ENCODE assay signal across 12 cellular contexts in the genomic region with DNA sequence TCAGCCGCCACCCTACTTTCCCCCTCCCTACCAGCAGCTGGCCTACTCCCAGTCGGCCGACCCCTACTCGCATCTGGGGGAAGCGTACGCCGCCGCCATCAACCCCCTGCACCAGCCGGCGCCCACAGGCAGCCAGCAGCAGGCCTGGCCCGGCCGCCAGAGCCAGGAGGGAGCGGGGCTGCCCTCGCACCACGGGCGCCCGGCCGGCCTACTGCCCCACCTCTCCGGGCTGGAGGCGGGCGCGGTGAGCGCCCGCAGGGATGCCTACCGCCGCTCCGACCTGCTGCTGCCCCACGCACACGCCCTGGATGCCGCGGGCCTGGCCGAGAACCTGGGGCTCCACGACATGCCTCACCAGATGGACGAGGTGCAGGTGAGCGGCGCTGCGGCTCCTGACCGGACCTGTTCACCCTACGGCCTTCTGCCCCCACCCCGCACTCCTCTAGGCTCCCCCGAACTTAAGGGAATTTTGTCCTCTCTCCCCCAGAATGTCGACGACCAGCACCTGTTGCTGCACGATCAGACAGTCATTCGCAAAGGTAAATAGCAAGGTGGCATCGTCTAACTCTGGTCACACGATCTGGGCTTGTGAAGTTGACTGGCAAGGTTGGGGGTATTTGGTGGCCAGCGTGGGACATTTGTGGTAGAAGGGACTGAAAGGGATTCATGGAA. TPM values are rescaled to one million over a fixed set of nuclear protein-coding genes. Genes with fewer than 3 reads are reported as not detected.
A peak's percentile ranks its signal among the peaks of the same experiment; 100 is the strongest.
DNase-seq lines count a peak whose midpoint lies in the region; TF ChIP-seq lines count a peak whose summit lies in the region.
"Had no signal": no experiment of that assay in that cellular context is flagged by ENCODE, and none has a peak within 500 bp of the region (broad histone marks: within the 10 kb centered on the region; RNA-seq: fewer than 3 reads in every experiment).

No MANE protein-coding gene starts in this region.

- no peak for TF ChIP-seq POLR2A in vagina (IDR thresholded peaks at IDR 0.05)
- TF ChIP-seq POLR2A in spleen (IDR thresholded peaks at IDR 0.05), result no peak

- H3K36me3 ChIP-seq in vagina (peaks cover 0 to 7% of the 10 kb centered on the region in 2 donors), spleen (no peaks in the 10 kb centered on the region)
- H3K36me3 ChIP-seq: Peyer's patch had no signal

- H3K4me3 Mint-ChIP-seq in activated naive CD4-positive, alpha-beta T cell treated with anti-CD3 and anti-CD28 coated beads, Interleukin-2, amount 50 U/mL, for 24 hours, result no peak overlapping the region
- no peak overlapping the region for H3K4me3 Mint-ChIP-seq in activated naive CD4-positive, alpha-beta T cell treated with anti-CD3 and anti-CD28 coated beads, Interleukin-2, amount 10 ng/mL, durations not matched to agents 7 days and 5 days
- H3K4me3 Mint-ChIP-seq: activated T-cell treated with anti-CD3 and anti-CD28 coated beads, Interleukin-2, amount 50 U/mL, for 4 hours had no signal

- no peaks in the 10 kb centered on the region for H3K9me3 ChIP-seq in vagina
- no peaks in the 10 kb centered on the region for H3K9me3 ChIP-seq in spleen

- H3K4me1 ChIP-seq in vagina (peaks cover 79% of the 10 kb centered on the region), spleen (peaks cover 24 to 45% (median 36%) of the 10 kb centered on the region in 6 donors)

- peaks cover 40% of the 10 kb centered on the region for H3K27me3 Mint-ChIP-seq in activated naive CD4-positive, alpha-beta T cell treated with anti-CD3 and anti-CD28 coated beads, Interleukin-2, amount 50 U/mL, for 24 hours
- H3K27me3 Mint-ChIP-seq in activated naive CD4-positive, alpha-beta T cell treated with anti-CD3 and anti-CD28 coated beads, Interleukin-2, amount 10 ng/mL, durations not matched to agents 7 days and 5 days, result peaks cover 96% of the 10 kb centered on the region

- H3K27me3 ChIP-seq in vagina, result no peaks in the 10 kb centered on the region
- H3K27me3 ChIP-seq in spleen (replicated peaks in 1 of 7), result peaks cover 21 to 100% (median 94%) of the 10 kb centered on the region in 7 donors

- TF ChIP-seq CTCF in coronary artery (IDR thresholded peaks at IDR 0.05), result no peak
- TF ChIP-seq CTCF in vagina (IDR thresholded peaks at IDR 0.05), result no peak
- no peak for TF ChIP-seq CTCF in spleen (IDR thresholded peaks at IDR 0.05 in 8 of 11, conservative IDR thresholded peaks at IDR 0.05 in 3 of 11)

- WGBS in spleen, 5 donors, result 8 to 12% (median 9%) methylated on average over 25 to 48 of the region's 48 CpGs

- no peak overlapping the region for H3K27ac ChIP-seq in coronary artery
- H3K27ac ChIP-seq in vagina, result peak overlapping the region; percentile 92
- H3K27ac ChIP-seq in spleen, result no peak overlapping the region
- H3K27ac ChIP-seq: Peyer's patch had no signal

- peak overlapping the region; percentile 13 for H3K27ac Mint-ChIP-seq in activated naive CD4-positive, alpha-beta T cell treated with anti-CD3 and anti-CD28 coated beads, Interleukin-2, amount 50 U/mL, for 24 hours
- H3K27ac Mint-ChIP-seq in activated naive CD4-positive, alpha-beta T cell treated with anti-CD3 and anti-CD28 coated beads, Interleukin-2, amount 10 ng/mL, durations not matched to agents 7 days and 5 days, result no peak overlapping the region

- CTCF ChIA-PET in activated naive CD4-positive, alpha-beta T cell treated with anti-CD3 and anti-CD28 coated beads, Interleukin-2, amount 10 ng/mL, durations not matched to agents 7 days and 5 days (lab: Charles Lee), result no interaction called here

- DNase-seq in activated naive CD4-positive, alpha-beta T cell treated with anti-CD3 and anti-CD28 coated beads, Interleukin-2, amount 10 ng/mL, durations not matched to agents 7 days and 5 days, result no peak
- DNase-seq in coronary artery (ENCODE audit: low spot score), result no peak
- DNase-seq in left kidney (ENCODE audit: low read depth, low spot score), result peak; percentile 39
- no peak for DNase-seq in vagina (ENCODE audit: extremely low spot score in 2 of 2)
- DNase-seq in GF-D8 (lab: John Stamatoyannopoulos, UW), result no peak
- DNase-seq in spleen, result no peak
- no peak for DNase-seq in NCI-H1417 treated with DMSO at 0.1 percent for 48 hours (lab: John Stamatoyannopoulos, UW)
- DNase-seq: activated T-cell treated with anti-CD3 and anti-CD28 coated beads, Interleukin-2, amount 50 U/mL, for 4 hours; KG1; Peyer's patch had no signal

- H3K4me3 ChIP-seq in coronary artery (peak overlapping the region; percentile 71), vagina (peak overlapping the region; percentile 75 to 86), spleen (no peak overlapping the region)

- intact Hi-C loops in vagina (cut with DNase I) (no loop called here), spleen (cut with DNase I; ENCODE audit: low total_unique reads) (no loop called here)

- H3K36me3 Mint-ChIP-seq in activated naive CD4-positive, alpha-beta T cell treated with anti-CD3 and anti-CD28 coated beads, Interleukin-2, amount 50 U/mL, for 24 hours, result no peaks in the 10 kb centered on the region
- H3K36me3 Mint-ChIP-seq in activated naive CD4-positive, alpha-beta T cell treated with anti-CD3 and anti-CD28 coated beads, Interleukin-2, amount 10 ng/mL, durations not matched to agents 7 days and 5 days, result no peaks in the 10 kb centered on the region

- H3K9me3 Mint-ChIP-seq in activated naive CD4-positive, alpha-beta T cell treated with anti-CD3 and anti-CD28 coated beads, Interleukin-2, amount 50 U/mL, for 24 hours, result no peaks in the 10 kb centered on the region
- no peaks in the 10 kb centered on the region for H3K9me3 Mint-ChIP-seq in activated naive CD4-positive, alpha-beta T cell treated with anti-CD3 and anti-CD28 coated beads, Interleukin-2, amount 10 ng/mL, durations not matched to agents 7 days and 5 days
- H3K9me3 Mint-ChIP-seq: activated T-cell treated with anti-CD3 and anti-CD28 coated beads, Interleukin-2, amount 50 U/mL, for 4 hours had no signal

- H3K4me1 Mint-ChIP-seq in activated naive CD4-positive, alpha-beta T cell treated with anti-CD3 and anti-CD28 coated beads, Interleukin-2, amount 50 U/mL, for 24 hours, result peaks cover 16% of the 10 kb centered on the region
- H3K4me1 Mint-ChIP-seq in activated naive CD4-positive, alpha-beta T cell treated with anti-CD3 and anti-CD28 coated beads, Interleukin-2, amount 10 ng/mL, durations not matched to agents 7 days and 5 days, result peaks cover 19% of the 10 kb centered on the region

RNA-seq across cellular contexts. Expression of gene TFAP2C, which starts 2.3 kb away (rescaled TPM):
- 20.6 TPM for total RNA-seq in vagina
- under 1 TPM in 1 of 7 donors, not detected in 6; 0.16 TPM for total RNA-seq in spleen
- polyA plus RNA-seq in spleen, result under 1 TPM in 2 of 3 donors, not detected in 1; 0.03 to 0.10 TPM
- total RNA-seq: activated T-cell treated with anti-CD3 and anti-CD28 coated beads, Interleukin-2, amount 50 U/mL, for 4 hours; cerebellum; Peyer's patch had no signal

Comparison
In these comparisons a context has a peak if more than half of its experiments do, and no peak if none do; other contexts are left out.
1. H3K4me3 ChIP-seq: peak in coronary artery (single experiment) and vagina (2 of 2); none in spleen (0 of 8).
2. RNA of gene TFAP2C, which starts 2.3 kb away (total RNA-seq): 20.6 TPM in vagina (single experiment); 0.16 TPM in spleen; every median in the first group is over 10 times any median in the second.